In the genomic region with DNA sequence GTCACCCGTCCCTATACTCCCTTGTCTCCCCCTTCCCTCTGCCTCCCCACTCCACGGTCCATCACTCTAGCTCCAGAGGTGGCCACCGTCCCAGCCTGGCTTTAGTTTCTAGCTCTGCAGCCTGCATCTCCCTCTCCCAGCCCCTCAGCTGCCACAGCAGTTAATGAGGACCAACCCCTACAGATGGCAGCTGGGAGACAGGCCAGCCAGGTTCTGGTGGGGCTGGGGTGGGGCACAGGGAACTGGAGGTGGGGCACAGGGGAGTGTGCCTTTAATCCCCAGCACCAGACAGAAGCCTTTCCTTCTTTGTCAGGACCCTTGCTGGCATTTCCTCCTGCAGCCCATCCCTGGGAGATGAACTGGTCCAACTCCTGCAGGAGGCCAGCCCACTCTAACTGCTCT, we compare ENCODE assay signal across 19 cellular contexts. TPM values are rescaled to one million over a fixed set of nuclear protein-coding genes. Genes with fewer than 3 reads are reported as not detected.
DNase-seq lines count a peak whose midpoint lies in the region; ATAC-seq and FAIRE-seq lines count a peak whose summit lies in the region.
"Had no signal": no experiment of that assay in that cellular context is flagged by ENCODE, and none has a peak within 500 bp of the region (broad histone marks: within the 10 kb centered on the region; RNA-seq: fewer than 3 reads in every experiment).

No MANE protein-coding gene starts in this region.

- H3K9ac ChIP-seq in mesendoderm (ENCODE audit: low read length) = no peak overlapping the region

- H2BK120ac ChIP-seq in mesendoderm (ENCODE audit: low read depth, low read length) = no peak overlapping the region

- H4K8ac ChIP-seq in mesendoderm (ENCODE audit: low read depth, low read length) = no peak overlapping the region

- DNase-seq in Right ventricle myocardium superior = peak; percentile 20
- DNase-seq in Right ventricle myocardium inferior (ENCODE audit: missing footprints) = no peak
- peak; percentile 54 for DNase-seq in mesendoderm
- no peak for DNase-seq in urothelium cell line (ENCODE audit: low spot score)
- DNase-seq in hippocampal formation (lab: John Stamatoyannopoulos, UW) = no peak
- no peak for DNase-seq in activated CD4-positive, CD25-positive, alpha-beta regulatory T cell (lab: John Stamatoyannopoulos, UW)
- DNase-seq: activated CD4-positive, alpha-beta T cell treated with anti-CD3 and anti-CD28 coated beads for 4 hours; DMS53; effector CD4-positive, alpha-beta T cell; H7; NCI-H1105 treated with DMSO at 0.1 percent for 48 hours; stimulated activated CD4-positive, alpha-beta T cell treated with anti-CD3 and anti-CD28 coated beads, Interleukin-4, amount 100 ng/mL, for 1 hour had no signal

- peaks cover 7% of the 10 kb centered on the region for H3K79me2 ChIP-seq in mesendoderm (ENCODE audit: control insufficient read depth, insufficient read depth, low read length)

- ATAC-seq in Right ventricle myocardium superior (ENCODE audit: poor library complexity) = no peak
- ATAC-seq in Right ventricle myocardium inferior = no peak
- no peak for ATAC-seq in GM19463 (IDR thresholded peaks at IDR 0.05; ENCODE audit: unreplicated experiment)
- ATAC-seq: A549; natural killer cell treated with Interleukin-12 subunit alpha and Interleukin-12 subunit beta and Interleukin-15 and Interleukin-18, amount 100 ng/mL, for 72 hours had no signal

- H3K4ac ChIP-seq in mesendoderm (ENCODE audit: low read depth, low read length) = peak overlapping the region; percentile 0

- H2AK5ac ChIP-seq in mesendoderm (ENCODE audit: low read length) = no peak overlapping the region

- WGBS in mesendoderm (ENCODE audit: extremely low coverage, insufficient coverage, low lambda C conversion rate) = no CpG with 5 or more reads among the region's 3 CpGs

- peaks cover 68% of the 10 kb centered on the region for H3K4me1 ChIP-seq in mesendoderm (ENCODE audit: control insufficient read depth, low read depth, low read length)
- H3K4me1 ChIP-seq: A549 had no signal

- peaks cover 21% of the 10 kb centered on the region for H3K79me1 ChIP-seq in mesendoderm (ENCODE audit: low read length)

- H3K27me3 ChIP-seq in mesendoderm (ENCODE audit: insufficient read depth, low read length, poor library complexity) = no peaks in the 10 kb centered on the region

- H3K23ac ChIP-seq in mesendoderm (ENCODE audit: low read length) = peak overlapping the region; percentile 32

- peak overlapping the region; percentile 36 for H2BK5ac ChIP-seq in mesendoderm (ENCODE audit: low read length)

- no peak overlapping the region for H2BK15ac ChIP-seq in mesendoderm (replicated peaks; ENCODE audit: low read depth)

- no peak overlapping the region for H4K5ac ChIP-seq in mesendoderm (ENCODE audit: low read length)

- peak overlapping the region; percentile 97 for H3K27ac ChIP-seq in cingulate gyrus (ENCODE audit: low read depth, low read length)
- peak overlapping the region; percentile 45 for H3K27ac ChIP-seq in mesendoderm (ENCODE audit: low read depth, low read length)
- H3K27ac ChIP-seq: A549 had no signal

- peak; percentile 37 for FAIRE-seq in urothelium cell line (lab: Jason Lieb, UNC)
- FAIRE-seq: A549, frontal cortex, GM12891 had no signal

- intact Hi-C loops in Right ventricle myocardium superior (cut with DNase I) (no loop called here), Right ventricle myocardium inferior (cut with DNase I) (no loop called here)

- peak overlapping the region; percentile 53 for H3K56ac ChIP-seq in mesendoderm (ENCODE audit: low read length)

- no peak overlapping the region for H3K4me2 ChIP-seq in mesendoderm (ENCODE audit: low read length)
- H3K4me2 ChIP-seq: A549 had no signal

- no peak overlapping the region for H3K4me3 ChIP-seq in mesendoderm (ENCODE audit: low read length)
- H3K4me3 ChIP-seq: A549 had no signal

- H3K18ac ChIP-seq in mesendoderm (ENCODE audit: low read length) = no peak overlapping the region

- no peaks in the 10 kb centered on the region for H3K36me3 ChIP-seq in mesendoderm (ENCODE audit: control insufficient read depth, insufficient read depth, low read length)

RNA-seq across cellular contexts. Expression of gene UNC5B, which starts 21.1 kb away (rescaled TPM):
- 12.2 TPM for total RNA-seq in Right ventricle myocardium superior
- total RNA-seq in Right ventricle myocardium inferior = 13.1 TPM
- polyA plus RNA-seq in mesendoderm (2013, experiment 1 of 2) = 8.2 TPM
- polyA plus RNA-seq in mesendoderm (2013, experiment 2 of 2) = 8.1 TPM
- total RNA-seq: activated T-helper 2 cell treated with anti-CD3 and anti-CD28 coated beads, Interferon-gamma antibody, Interleukin-2, Interleukin-4, amounts not matched to agents 10 μg/mL and 5 μg/mL and 100 μg/mL, durations not matched to agents 14 hours and 24 hours and 36 hours had no signal

Comparison
In these comparisons a context has a peak if more than half of its experiments do, and no peak if none do; other contexts are left out.
1. DNase-seq: peak in Right ventricle myocardium superior (single experiment) and mesendoderm (single experiment); none in Right ventricle myocardium inferior (single experiment), urothelium cell line (single experiment), hippocampal formation (0 of 2) and activated CD4-positive, CD25-positive, alpha-beta regulatory T cell (0 of 4).